21 cellular contexts compared by ENCODE assay signal in genomic region chr17:4582101-4582501, GRCh38. TPM values are rescaled to one million over a fixed set of nuclear protein-coding genes. Genes with fewer than 3 reads are reported as not detected.
DNase-seq lines count a peak whose midpoint lies in the region; ATAC-seq and TF ChIP-seq lines count a peak whose summit lies in the region.
"Had no signal": no experiment of that assay in that cellular context is flagged by ENCODE, and none has a peak within 500 bp of the region (broad histone marks: within the 10 kb centered on the region; RNA-seq: fewer than 3 reads in every experiment).

No MANE protein-coding gene starts in this region.

- intact Hi-C loops in OCI-LY7 (cut with micrococcal nuclease; ENCODE audit: unreplicated experiment) = no loop called here

- BruUV-seq in OCI-LY7 (replicated peaks; lab: Mats Ljungman, UMichigan) = no TSS peak

- H3K9me3 ChIP-seq in RWPE2 (ENCODE audit: severe bottlenecking) = no peaks in the 10 kb centered on the region
- H3K9me3 ChIP-seq in osteoblast (ENCODE audit: low read depth, low read length) = no peaks in the 10 kb centered on the region
- H3K9me3 ChIP-seq in OCI-LY7 (ENCODE audit: low read length) = no peaks in the 10 kb centered on the region

- peak overlapping the region; percentile 92 for H3K27ac Mint-ChIP-seq in glutamatergic neuron (ENCODE audit: unreplicated experiment)
- no peak overlapping the region for H3K27ac Mint-ChIP-seq in activated naive CD4-positive, alpha-beta T cell treated with anti-CD3 and anti-CD28 coated beads, Interleukin-2, amount 50 U/mL, for 72 hours

- H3K4me1 Mint-ChIP-seq in glutamatergic neuron (ENCODE audit: low read depth, unreplicated experiment) = peaks cover 39% of the 10 kb centered on the region

- no peaks in the 10 kb centered on the region for H3K79me2 ChIP-seq in osteoblast (ENCODE audit: insufficient read depth, low read length)
- no peaks in the 10 kb centered on the region for H3K79me2 ChIP-seq in OCI-LY7 (ENCODE audit: insufficient read depth, low read depth, low read length)

- TF ChIP-seq CTCF in RWPE2 (IDR thresholded peaks at IDR 0.05; ENCODE audit: poor library complexity, severe bottlenecking) (no peak), glutamatergic neuron (IDR thresholded peaks at IDR 0.05; ENCODE audit: partially characterized antibody, unreplicated experiment) (no peak), osteoblast (IDR thresholded peaks at IDR 0.05; ENCODE audit: extremely low read depth, low read depth, low read length) (no peak), OCI-LY7 (conservative IDR thresholded peaks at IDR 0.05; ENCODE audit: low read length) (no peak)

- H3K4me1 ChIP-seq in RWPE2 (ENCODE audit: insufficient read depth, poor library complexity, severe bottlenecking) = no peaks in the 10 kb centered on the region
- no peaks in the 10 kb centered on the region for H3K4me1 ChIP-seq in osteoblast (ENCODE audit: insufficient read depth, low read length)
- no peaks in the 10 kb centered on the region for H3K4me1 ChIP-seq in OCI-LY7 (ENCODE audit: insufficient read depth, low read length, poor library complexity, severe bottlenecking)

- peaks cover 19% of the 10 kb centered on the region for H3K9me3 Mint-ChIP-seq in glutamatergic neuron (ENCODE audit: unreplicated experiment)
- H3K9me3 Mint-ChIP-seq in activated naive CD4-positive, alpha-beta T cell treated with anti-CD3 and anti-CD28 coated beads, Interleukin-2, amount 50 U/mL, for 72 hours = no peaks in the 10 kb centered on the region
- H3K9me3 Mint-ChIP-seq: CD8-positive, alpha-beta memory T cell had no signal

- peak; percentile 47 for DNase-seq in RWPE2 (ENCODE audit: low spot score)
- DNase-seq in glutamatergic neuron = peak; percentile 50
- DNase-seq in osteoblast (ENCODE audit: insufficient read length, low spot score, missing footprints) = peak; percentile 72
- DNase-seq in activated naive CD4-positive, alpha-beta T cell treated with anti-CD3 and anti-CD28 coated beads, Interleukin-2, amount 50 U/mL, for 72 hours (ENCODE audit: low spot score in 2 of 2) = no peak
- no peak for DNase-seq in OCI-LY7 (ENCODE audit: low spot score)
- DNase-seq in GM03348 (ENCODE audit: low spot score) = no peak
- DNase-seq: ACHN; C1 segment of cervical spinal cord; CD8-positive, alpha-beta memory T cell; DMS53; EL; GOT3; MV-4-11; NCI-H1417 treated with DMSO at 0.1 percent for 48 hours; NCI-H187 treated with DMSO at 0.1 percent for 48 hours; NCI-H2227 treated with DMSO at 0.1 percent for 48 hours; NCI-H524 treated with DMSO at 0.1 percent for 48 hours; PC-9 had no signal

- no peak for ATAC-seq in RWPE2 (ENCODE audit: low read depth)
- no peak for ATAC-seq in activated naive CD4-positive, alpha-beta T cell treated with anti-CD3 and anti-CD28 coated beads, Interleukin-2, amount 50 U/mL, for 72 hours

- H3K4me2 ChIP-seq in osteoblast (ENCODE audit: insufficient read depth, low read length) (no peak overlapping the region), OCI-LY7 (ENCODE audit: low read length) (no peak overlapping the region)
- H3K4me2 ChIP-seq: KMS-11, PC-9 had no signal

- H3K36me3 ChIP-seq in RWPE2 (ENCODE audit: low read depth) = no peaks in the 10 kb centered on the region
- no peaks in the 10 kb centered on the region for H3K36me3 ChIP-seq in osteoblast (ENCODE audit: insufficient read depth, low read length)
- H3K36me3 ChIP-seq in OCI-LY7 (ENCODE audit: insufficient read depth, low read length) = no peaks in the 10 kb centered on the region

- peaks cover 45% of the 10 kb centered on the region for H3K27me3 ChIP-seq in RWPE2 (ENCODE audit: insufficient read depth, poor library complexity, severe bottlenecking)
- H3K27me3 ChIP-seq in osteoblast (ENCODE audit: insufficient read depth, low read length) = peaks cover 40% of the 10 kb centered on the region

- POLR2A ChIA-PET in OCI-LY7 (lab: Charles Lee) = no interaction called here

- no peak overlapping the region for H2AFZ ChIP-seq in osteoblast (ENCODE audit: low read length)
- H2AFZ ChIP-seq in OCI-LY7 (ENCODE audit: low read length) = no peak overlapping the region
- H2AFZ ChIP-seq: PC-9 had no signal

- H3K4me3 ChIP-seq in RWPE2 (ENCODE audit: severe bottlenecking) (no peak overlapping the region), osteoblast (ENCODE audit: insufficient read depth, low read length) (no peak overlapping the region), OCI-LY7 (ENCODE audit: low read depth, low read length, poor library complexity, severe bottlenecking) (no peak overlapping the region)
- H3K4me3 ChIP-seq: PC-9 had no signal

- H3K27me3 Mint-ChIP-seq in glutamatergic neuron (ENCODE audit: unreplicated experiment) = peaks cover 28% of the 10 kb centered on the region

- H3K27ac ChIP-seq in RWPE2 (ENCODE audit: poor library complexity, severe bottlenecking) (no peak overlapping the region), osteoblast (ENCODE audit: low read depth, low read length) (no peak overlapping the region), OCI-LY7 (ENCODE audit: low read depth, low read length, poor library complexity, severe bottlenecking) (no peak overlapping the region)
- H3K27ac ChIP-seq: KMS-11, PC-9, RWPE1 had no signal

- H3K9me2 ChIP-seq in OCI-LY7 (ENCODE audit: insufficient read depth, low read length) = no peaks in the 10 kb centered on the region

- peak overlapping the region; percentile 60 for H3K4me3 Mint-ChIP-seq in glutamatergic neuron (ENCODE audit: unreplicated experiment)
- H3K4me3 Mint-ChIP-seq: CD8-positive, alpha-beta memory T cell had no signal

- H3K36me3 Mint-ChIP-seq in glutamatergic neuron (ENCODE audit: unreplicated experiment) = no peaks in the 10 kb centered on the region
- no peaks in the 10 kb centered on the region for H3K36me3 Mint-ChIP-seq in activated naive CD4-positive, alpha-beta T cell treated with anti-CD3 and anti-CD28 coated beads, Interleukin-2, amount 50 U/mL, for 72 hours
- H3K36me3 Mint-ChIP-seq: CD8-positive, alpha-beta memory T cell had no signal

- no peaks in the 10 kb centered on the region for H4K20me1 ChIP-seq in osteoblast (ENCODE audit: insufficient read depth, low read length)
- no peaks in the 10 kb centered on the region for H4K20me1 ChIP-seq in OCI-LY7 (ENCODE audit: insufficient read depth, low read length)

- CTCF ChIA-PET in OCI-LY7 (lab: Charles Lee; ENCODE audit: unreplicated experiment) = no interaction called here

RNA-seq across cellular contexts. Expression of gene SMTNL2, which starts 2.2 kb away (rescaled TPM):
- total RNA-seq in glutamatergic neuron (ENCODE audit: unreplicated experiment) (22.0 TPM), osteoblast (not detected in 2 replicates), OCI-LY7 (2022) (not detected in 2 replicates)
- total RNA-seq in activated naive CD4-positive, alpha-beta T cell treated with anti-CD3 and anti-CD28 coated beads, Interleukin-2, amount 50 U/mL, for 72 hours = not detected
- total RNA-seq in OCI-LY7 (2014; rRNA removed; shearing (Covaris generic)) = not detected in 2 replicates
- total RNA-seq: CD8-positive, alpha-beta memory T cell; HT-29; PC-9 had no signal

RNA-seq across cellular contexts. Expression of gene GGT6, which starts 21.7 kb away (rescaled TPM):
- not detected for total RNA-seq in glutamatergic neuron (ENCODE audit: unreplicated experiment)
- total RNA-seq in osteoblast = not detected in 2 replicates
- not detected for total RNA-seq in activated naive CD4-positive, alpha-beta T cell treated with anti-CD3 and anti-CD28 coated beads, Interleukin-2, amount 50 U/mL, for 72 hours
- total RNA-seq in OCI-LY7 (2014; rRNA removed; shearing (Covaris generic)) = not detected in 2 replicates
- total RNA-seq in OCI-LY7 (2022) = not detected in 2 replicates
- total RNA-seq: CD8-positive, alpha-beta memory T cell had no signal

RNA-seq across cellular contexts. Expression of gene MYBBP1A, which starts 26.9 kb away (rescaled TPM):
- 44.8 TPM for total RNA-seq in glutamatergic neuron (ENCODE audit: unreplicated experiment)
- 47.1 and 49.2 TPM in 2 replicates for total RNA-seq in osteoblast
- total RNA-seq in activated naive CD4-positive, alpha-beta T cell treated with anti-CD3 and anti-CD28 coated beads, Interleukin-2, amount 50 U/mL, for 72 hours = 10 to 100 TPM; 62.3 to 71.3 TPM
- total RNA-seq in OCI-LY7 (2014; rRNA removed; shearing (Covaris generic)) = 137 and 142 TPM in 2 replicates
- 106 and 131 TPM in 2 replicates for total RNA-seq in OCI-LY7 (2022)

RNA-seq across cellular contexts. Expression of gene ALOX15, which starts 59.4 kb away (rescaled TPM):
- total RNA-seq in glutamatergic neuron (ENCODE audit: unreplicated experiment) (not detected), osteoblast (not detected in 2 replicates), OCI-LY7 (2022) (1.8 TPM in 2 replicates)
- total RNA-seq in activated naive CD4-positive, alpha-beta T cell treated with anti-CD3 and anti-CD28 coated beads, Interleukin-2, amount 50 U/mL, for 72 hours = under 1 TPM in 1 of 2 donors, not detected in 1; 0.14 TPM
- total RNA-seq in OCI-LY7 (2014; rRNA removed; shearing (Covaris generic)) = not detected in 2 replicates
- total RNA-seq: CD8-positive, alpha-beta memory T cell had no signal

Comparison
In these comparisons a context has a peak if more than half of its experiments do, and no peak if none do; other contexts are left out.
1. DNase-seq: peak in RWPE2 (single experiment), glutamatergic neuron (single experiment) and osteoblast (single experiment); none in activated naive CD4-positive, alpha-beta T cell treated with anti-CD3 and anti-CD28 coated beads, Interleukin-2, amount 50 U/mL, for 72 hours (0 of 2), OCI-LY7 (single experiment) and GM03348 (single experiment).
2. RNA of gene SMTNL2, which starts 2.2 kb away (total RNA-seq): 22.0 TPM in glutamatergic neuron (single experiment); not detected in activated naive CD4-positive, alpha-beta T cell treated with anti-CD3 and anti-CD28 coated beads, Interleukin-2, amount 50 U/mL, for 72 hours, not detected in osteoblast and not detected in OCI-LY7; every median in the first group is over 10 times any median in the second.